Comparison of ENCODE assay signal across 22 cellular contexts in genomic region chrX:39749728-39750127, GRCh38.
A peak's percentile ranks its signal among the peaks of the same experiment; 100 is the strongest.
DNase-seq lines count a peak whose midpoint lies in the region; ATAC-seq, FAIRE-seq and TF ChIP-seq lines count a peak whose summit lies in the region.
"Had no signal": no experiment of that assay in that cellular context is flagged by ENCODE, and none has a peak within 500 bp of the region (broad histone marks: within the 10 kb centered on the region; RNA-seq: fewer than 3 reads in every experiment).

No MANE protein-coding gene starts in this region.

- 0 out of 2 replicates have a peak, but pooled peaks cover 1% of the 10 kb centered on the region for H3K9me1 ChIP-seq in IMR-90 (ENCODE audit: insufficient read depth, low read length)

- H3K27ac ChIP-seq in BLaER1 treated with 17β-estradiol and CSF1 and Interleukin-3, amounts not matched to agents 10 nM and 100 nM: peak overlapping the region in 9 of 11 experiments; percentile 60 to 78 (median 66); a peak in 13 of 22 replicates
- no peak overlapping the region for H3K27ac ChIP-seq in IMR-90 (ENCODE audit: insufficient read depth, low read length)
- no peak overlapping the region for H3K27ac ChIP-seq in SK-N-SH (ENCODE audit: low read depth in 2 of 2, low read length in 1 of 2)
- no peak overlapping the region for H3K27ac ChIP-seq in naive thymus-derived CD4-positive, alpha-beta T cell (ENCODE audit: low read depth, low read length)
- H3K27ac ChIP-seq in transverse colon: no peak overlapping the region
- H3K27ac ChIP-seq: esophagus squamous epithelium, left ventricle myocardium inferior, neural progenitor cell had no signal

- H3K4me3 ChIP-seq in BLaER1 treated with 17β-estradiol and CSF1 and Interleukin-3, amounts not matched to agents 10 nM and 100 nM: no peak overlapping the region
- H3K4me3 ChIP-seq in IMR-90 (ENCODE audit: insufficient read depth, low read depth, low read length) (no peak overlapping the region), SK-N-SH (ENCODE audit: low read depth in 2 of 2, low read length in 1 of 2) (no peak overlapping the region), transverse colon (no peak overlapping the region)
- H3K4me3 ChIP-seq in naive thymus-derived CD4-positive, alpha-beta T cell (ENCODE audit: low read length): no peak overlapping the region
- H3K4me3 ChIP-seq: ascending aorta, esophagus squamous epithelium, left ventricle myocardium inferior, neural progenitor cell had no signal

- no peak overlapping the region for H2BK5ac ChIP-seq in IMR-90 (ENCODE audit: low read depth, low read length, poor library complexity, severe bottlenecking)

- H3K9ac ChIP-seq in BLaER1 treated with 17β-estradiol and CSF1 and Interleukin-3, amounts not matched to agents 10 nM and 100 nM: peak overlapping the region in 3 of 11 experiments; percentile 18 to 51 (median 31); a peak in 3 of 22 replicates
- H3K9ac ChIP-seq in IMR-90 (ENCODE audit: low read depth, low read length) (no peak overlapping the region), SK-N-SH (no peak overlapping the region)
- H3K9ac ChIP-seq: neural progenitor cell had no signal

- TF ChIP-seq EP300 in SK-N-SH (IDR thresholded peaks at IDR 0.05; ENCODE audit: borderline replicate concordance in 1 of 2, low read depth in 1 of 2, low read length in 1 of 2) (no peak), transverse colon (IDR thresholded peaks at IDR 0.05; ENCODE audit: low read depth) (no peak)

- no peak for TF ChIP-seq CTCF in IMR-90 (conservative IDR thresholded peaks at IDR 0.05; ENCODE audit: low read depth, low read length)
- TF ChIP-seq CTCF in SK-N-SH (IDR thresholded peaks at IDR 0.05): no peak
- no peak for TF ChIP-seq CTCF in transverse colon (IDR thresholded peaks at IDR 0.05)

- H3K56ac ChIP-seq in IMR-90 (ENCODE audit: extremely low read depth, insufficient read depth, low read length): no peak overlapping the region

- H4K8ac ChIP-seq in IMR-90 (ENCODE audit: low read depth in 2 of 2, low read length in 2 of 2): no peak overlapping the region

- CTCF ChIA-PET in IMR-90 (lab: Yijun Ruan, JAX): no interaction called here
- CTCF ChIA-PET in SK-N-SH (lab: Yijun Ruan, JAX): no interaction called here
- CTCF ChIA-PET in naive thymus-derived CD4-positive, alpha-beta T cell (lab: Charles Lee): no interaction called here

- H3F3A ChIP-seq in SK-N-SH (replicated peaks; ENCODE audit: insufficient read depth): no peaks in the 10 kb centered on the region

- ATAC-seq in IMR-90 (ENCODE audit: low read depth): no peak
- ATAC-seq in naive thymus-derived CD4-positive, alpha-beta T cell: peak; percentile 37
- ATAC-seq in HG02588 (IDR thresholded peaks at IDR 0.05; ENCODE audit: unreplicated experiment): no peak
- ATAC-seq: activated CD4-positive, CD25-positive, alpha-beta regulatory T cell treated with anti-CD3 and anti-CD28 coated beads, Interleukin-2, amount 50 U/mL, for 24 hours had no signal

- FAIRE-seq in GM12892 (lab: Jason Lieb, UNC): no peak

- no peak overlapping the region for H3K4me3 Mint-ChIP-seq in naive thymus-derived CD4-positive, alpha-beta T cell
- H3K4me3 Mint-ChIP-seq: neural progenitor cell had no signal

- in situ Hi-C loops in IMR-90 (cut with MboI; ENCODE audit: low sequenced_read_pairs) (no loop called here), transverse colon (cut with MboI; ENCODE audit: low pct_ligation_motif_present in 1 of 4, low pct_unique_long_range_greater_than_20kb in 1 of 4, low sequenced_read_pairs in 3 of 4) (no loop called here)

- no peak overlapping the region for H3K27ac Mint-ChIP-seq in naive thymus-derived CD4-positive, alpha-beta T cell
- H3K27ac Mint-ChIP-seq: neural progenitor cell had no signal

- intact Hi-C loops in IMR-90 (cut with micrococcal nuclease) (no loop called here), transverse colon (cut with DNase I; ENCODE audit: low total_unique reads) (no loop called here)
- intact Hi-C loops in naive thymus-derived CD4-positive, alpha-beta T cell (cut with micrococcal nuclease): no loop called here

- TF ChIP-seq RAD21 in IMR-90 (IDR thresholded peaks at IDR 0.05; ENCODE audit: low read length) (no peak), SK-N-SH (IDR thresholded peaks at IDR 0.05; ENCODE audit: low read length) (no peak)

- no peaks in the 10 kb centered on the region for H3K9me2 ChIP-seq in SK-N-SH

- BruUV-seq in IMR-90 (replicated peaks; lab: Mats Ljungman, UMichigan): no TSS peak

- peak overlapping the region in 10 of 11 experiments; percentile 39 to 73 (median 56); a peak in 20 of 22 replicates for H3K4me2 ChIP-seq in BLaER1 treated with 17β-estradiol and CSF1 and Interleukin-3, amounts not matched to agents 10 nM and 100 nM
- no peak overlapping the region for H3K4me2 ChIP-seq in IMR-90 (ENCODE audit: low read depth, low read length)
- H3K4me2 ChIP-seq in SK-N-SH: no peak overlapping the region
- H3K4me2 ChIP-seq: neural progenitor cell had no signal

- WGBS in IMR-90 (ENCODE audit: extremely low coverage in 2 of 2, insufficient read length in 1 of 2), 2 experiments: 71% methylated on average over 1 of the region's 5 CpGs; no CpG with 5 or more reads in 1 of the 2 experiments
- 50% methylated on average over 5 of the region's 5 CpGs for WGBS in SK-N-SH (ENCODE audit: low lambda C conversion rate)
- 60 to 74% methylated on average over 1 to 5 of the region's 5 CpGs for WGBS in transverse colon (ENCODE audit: low coverage in 1 of 2), 2 donors

- no peak overlapping the region for H2AK5ac ChIP-seq in IMR-90 (ENCODE audit: low read depth, low read length)

- no peaks in the 10 kb centered on the region for H3K27me3 Mint-ChIP-seq in naive thymus-derived CD4-positive, alpha-beta T cell

- H4K5ac ChIP-seq in IMR-90 (ENCODE audit: low read depth, low read length): no peak overlapping the region

- peaks cover 0 to 1% (median 0%) of the 10 kb centered on the region in 11 donors for H3K9me3 Mint-ChIP-seq in naive thymus-derived CD4-positive, alpha-beta T cell

- no peak overlapping the region for H2BK15ac ChIP-seq in IMR-90 (ENCODE audit: low read depth, low read length)

- DNase-seq in IMR-90: no peak
- no peak for DNase-seq in SK-N-SH
- no peak for DNase-seq in naive thymus-derived CD4-positive, alpha-beta T cell
- DNase-seq in transverse colon: no peak
- no peak for DNase-seq in GM12892 (ENCODE audit: insufficient read length)
- DNase-seq in ureter (ENCODE audit: low spot score): no peak
- DNase-seq: activated CD8-positive, alpha-beta memory T cell treated with anti-CD3 and anti-CD28 coated beads for 24 hours; activated naive CD4-positive, alpha-beta T cell treated with anti-CD3 and anti-CD28 coated beads, Interleukin-2, amount 50 U/mL, for 16 hours; activated T-cell treated with anti-CD3 and anti-CD28 coated beads, Interleukin-2, amount 50 U/mL, for 48 hours; cerebellar nuclear complex; effector memory CD4-positive, alpha-beta T cell; esophagus squamous epithelium; left ventricle myocardium inferior; MM.1S; NCI-H187 treated with DMSO at 0.1 percent for 48 hours; retina; SHP77 had no signal

- H3K4me1 Mint-ChIP-seq in naive thymus-derived CD4-positive, alpha-beta T cell: peaks cover 0 to 11% (median 6%) of the 10 kb centered on the region in 7 donors

- no peaks in the 10 kb centered on the region for H3K79me1 ChIP-seq in IMR-90 (ENCODE audit: low read depth in 1 of 2, low read length in 2 of 2)

- H3K14ac ChIP-seq in IMR-90 (replicated peaks; ENCODE audit: low read depth, low read length): no peak overlapping the region

- H3K4ac ChIP-seq in IMR-90 (ENCODE audit: low read depth, low read length): no peak overlapping the region

- H2AFZ ChIP-seq in IMR-90 (replicated peaks; ENCODE audit: low read length, poor library complexity) (no peak overlapping the region), SK-N-SH (ENCODE audit: low read depth) (no peak overlapping the region)
- H2AFZ ChIP-seq: neural progenitor cell had no signal

- peaks cover 18 to 55% (median 32%) of the 10 kb centered on the region in 10 experiments for H3K4me1 ChIP-seq in BLaER1 treated with 17β-estradiol and CSF1 and Interleukin-3, amounts not matched to agents 10 nM and 100 nM
- H3K4me1 ChIP-seq in IMR-90 (ENCODE audit: control insufficient read depth, insufficient read depth, low read length) (0 out of 2 replicates have a peak, but pooled peaks cover 2% of the 10 kb centered on the region), SK-N-SH (ENCODE audit: control insufficient read depth in 1 of 2, insufficient read depth in 2 of 2, low read depth in 1 of 2, low read length in 1 of 2) (peaks cover 0 to 6% of the 10 kb centered on the region in 2 experiments; a peak in 1 of 4 replicates), transverse colon (no peaks in the 10 kb centered on the region)
- peaks cover 0 to 3% of the 10 kb centered on the region in 2 donors for H3K4me1 ChIP-seq in naive thymus-derived CD4-positive, alpha-beta T cell (ENCODE audit: control insufficient read depth in 2 of 2, insufficient read depth in 2 of 2, low read length in 2 of 2)

- H3K27me3 ChIP-seq in BLaER1 treated with 17β-estradiol and CSF1 and Interleukin-3, amounts not matched to agents 10 nM and 100 nM: no peaks in the 10 kb centered on the region; a peak in 1 of 22 replicates
- H3K27me3 ChIP-seq in IMR-90 (ENCODE audit: control insufficient read depth, insufficient read depth, low read length) (peaks cover 8% of the 10 kb centered on the region), SK-N-SH (ENCODE audit: insufficient read depth) (no peaks in the 10 kb centered on the region), transverse colon (no peaks in the 10 kb centered on the region)
- no peaks in the 10 kb centered on the region for H3K27me3 ChIP-seq in naive thymus-derived CD4-positive, alpha-beta T cell (ENCODE audit: control insufficient read depth in 2 of 2, insufficient read depth in 2 of 2, low read length in 2 of 2)
- H3K27me3 ChIP-seq: esophagus squamous epithelium, neural progenitor cell had no signal

- H2AK9ac ChIP-seq in IMR-90 (replicated peaks; ENCODE audit: low read depth, low read length, poor library complexity): peak overlapping the region; percentile 25

- dilution Hi-C loops in IMR-90 (cut with HindIII; ENCODE audit: low sequenced_read_pairs, unreplicated experiment): no loop called here

- no peaks in the 10 kb centered on the region for H3K36me3 ChIP-seq in BLaER1 treated with 17β-estradiol and CSF1 and Interleukin-3, amounts not matched to agents 10 nM and 100 nM
- no peaks in the 10 kb centered on the region for H3K36me3 ChIP-seq in IMR-90 (ENCODE audit: control insufficient read depth, insufficient read depth, low read length)
- H3K36me3 ChIP-seq in SK-N-SH (replicated peaks in 1 of 2; ENCODE audit: control insufficient read depth in 1 of 2, insufficient read depth in 2 of 2, low read length in 1 of 2): no peaks in the 10 kb centered on the region
- no peaks in the 10 kb centered on the region for H3K36me3 ChIP-seq in naive thymus-derived CD4-positive, alpha-beta T cell (ENCODE audit: control insufficient read depth in 2 of 3, insufficient read depth in 3 of 3, low read length in 3 of 3)
- no peaks in the 10 kb centered on the region for H3K36me3 ChIP-seq in transverse colon
- H3K36me3 ChIP-seq: ascending aorta, esophagus squamous epithelium, left ventricle myocardium inferior, neural progenitor cell had no signal

- no peaks in the 10 kb centered on the region for H4K20me1 ChIP-seq in BLaER1 treated with 17β-estradiol and CSF1 and Interleukin-3, amounts not matched to agents 10 nM and 100 nM
- H4K20me1 ChIP-seq in IMR-90 (ENCODE audit: insufficient read depth, low read length) (no peaks in the 10 kb centered on the region), SK-N-SH (ENCODE audit: insufficient read depth) (no peaks in the 10 kb centered on the region)

- H2BK20ac ChIP-seq in IMR-90 (ENCODE audit: low read depth, low read length): no peak overlapping the region

- H3K9me3 ChIP-seq in BLaER1 treated with 17β-estradiol and CSF1 and Interleukin-3, amounts not matched to agents 10 nM and 100 nM (replicated peaks in 1 of 11): peaks cover 0 to 11% (median 0%) of the 10 kb centered on the region in 11 experiments; a peak in 3 of 22 replicates
- no peaks in the 10 kb centered on the region for H3K9me3 ChIP-seq in IMR-90 (ENCODE audit: control insufficient read depth, insufficient read depth, low read length)
- no peaks in the 10 kb centered on the region for H3K9me3 ChIP-seq in SK-N-SH
- H3K9me3 ChIP-seq in naive thymus-derived CD4-positive, alpha-beta T cell (ENCODE audit: control insufficient read depth in 2 of 3, low read length in 3 of 3): no peaks in the 10 kb centered on the region
- no peaks in the 10 kb centered on the region for H3K9me3 ChIP-seq in transverse colon
- H3K9me3 ChIP-seq: ascending aorta, esophagus squamous epithelium, left ventricle myocardium inferior had no signal

- TF ChIP-seq POLR2A in IMR-90 (IDR thresholded peaks at IDR 0.05; ENCODE audit: low read depth, low read length) (no peak), transverse colon (IDR thresholded peaks at IDR 0.05) (no peak), GM12892 (IDR thresholded peaks at IDR 0.05; ENCODE audit: low read depth, low read length) (no peak)

- POLR2A ChIA-PET in IMR-90 (lab: Charles Lee; ENCODE audit: unreplicated experiment) (no interaction called here), SK-N-SH (lab: Yijun Ruan, JAX) (no interaction called here)
- POLR2A ChIA-PET in naive thymus-derived CD4-positive, alpha-beta T cell (lab: Charles Lee): no interaction called here

- no peak overlapping the region for H4K91ac ChIP-seq in IMR-90 (ENCODE audit: insufficient read depth, low read depth, low read length)

- no peak overlapping the region for H2BK120ac ChIP-seq in IMR-90 (ENCODE audit: low read depth, low read length)

- H3K36me3 Mint-ChIP-seq in naive thymus-derived CD4-positive, alpha-beta T cell: no peaks in the 10 kb centered on the region
- H3K36me3 Mint-ChIP-seq: neural progenitor cell had no signal

- no peaks in the 10 kb centered on the region for H3K79me2 ChIP-seq in SK-N-SH (ENCODE audit: insufficient read depth)

- no peak overlapping the region for H3K23ac ChIP-seq in IMR-90 (ENCODE audit: low read depth, low read length)

- H3K18ac ChIP-seq in IMR-90 (ENCODE audit: low read depth, low read length): no peak overlapping the region

Comparison
In these comparisons a context has a peak if more than half of its experiments do, and no peak if none do; other contexts are left out.
1. H3K27ac ChIP-seq: peak in BLaER1 treated with 17β-estradiol and CSF1 and Interleukin-3, amounts not matched to agents 10 nM and 100 nM (9 of 11); none in IMR-90 (single experiment), SK-N-SH (0 of 2), naive thymus-derived CD4-positive, alpha-beta T cell (single experiment) and transverse colon (0 of 4).
2. H3K4me2 ChIP-seq: peak in BLaER1 treated with 17β-estradiol and CSF1 and Interleukin-3, amounts not matched to agents 10 nM and 100 nM (10 of 11); none in IMR-90 (single experiment) and SK-N-SH (single experiment).